Comparison of ENCODE assay signal across 18 cellular contexts in the genomic region with DNA sequence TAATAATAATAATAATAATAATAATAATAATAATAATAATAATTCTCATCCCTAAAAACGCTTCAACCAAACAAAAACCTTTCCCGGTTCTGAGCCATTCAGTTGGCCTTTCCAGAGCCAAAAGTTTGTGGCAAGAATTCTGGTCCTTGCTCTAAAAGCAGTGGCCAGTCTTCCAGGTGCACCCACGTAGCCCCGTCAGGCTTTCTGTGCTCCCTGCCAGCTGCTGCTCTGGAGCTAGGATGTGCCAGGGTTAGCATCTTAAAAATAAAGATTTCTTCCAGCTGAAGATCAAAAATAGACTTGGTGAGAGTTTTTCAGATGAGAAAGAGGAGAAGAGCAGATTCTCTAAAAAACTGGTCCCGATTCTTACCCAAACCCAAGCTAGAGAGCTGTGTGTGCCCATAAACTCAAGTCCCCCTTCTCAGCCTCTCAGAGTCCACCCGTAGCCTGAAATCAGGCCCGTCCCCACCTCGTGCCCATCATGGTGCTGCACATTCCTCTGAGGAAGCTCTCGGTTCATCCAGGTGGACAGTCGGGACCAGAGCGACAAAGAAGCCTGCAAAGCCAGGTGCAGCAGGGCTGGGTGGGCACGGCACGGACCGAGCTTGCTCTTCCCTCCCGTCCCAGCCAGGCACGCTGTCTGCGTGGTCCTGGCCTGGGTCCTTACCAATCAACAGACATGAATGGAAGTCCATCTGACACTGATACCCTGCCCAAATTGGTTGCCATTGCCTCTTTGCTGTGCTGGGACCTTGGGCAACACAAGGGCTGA.
"Had no signal": no experiment of that assay in that cellular context is flagged by ENCODE, and none has a peak within 500 bp of the region (broad histone marks: within the 10 kb centered on the region; RNA-seq: fewer than 3 reads in every experiment).

No MANE protein-coding gene starts in this region.

- H3K36me3 ChIP-seq: esophagus muscularis mucosa, left ventricle myocardium inferior, right lobe of liver, thyroid gland had no signal

- ATAC-seq: activated naive CD8-positive, alpha-beta T cell treated with anti-CD3 and anti-CD28 coated beads, Interleukin-2, amount 50 U/mL, for 24 hours; natural killer cell treated with Interleukin-12 subunit alpha and Interleukin-12 subunit beta and Interleukin-15 and Interleukin-18, amount 100 ng/mL, for 72 hours; right lobe of liver had no signal

- H3K4me3 ChIP-seq: esophagus muscularis mucosa, left ventricle myocardium inferior, right lobe of liver, skin epidermis, thyroid gland had no signal

- H3K27ac Mint-ChIP-seq: activated naive CD4-positive, alpha-beta T cell treated with anti-CD3 and anti-CD28 coated beads for 36 hours; activated naive CD8-positive, alpha-beta T cell treated with anti-CD3 and anti-CD28 coated beads, Interleukin-2, amount 50 U/mL, for 24 hours; natural killer cell treated with Interleukin-12 subunit alpha and Interleukin-12 subunit beta and Interleukin-15 and Interleukin-18, amount 100 ng/mL, for 72 hours had no signal

- H3K27ac ChIP-seq: parathyroid adenoma, right lobe of liver, thyroid gland had no signal

- H3K9me3 Mint-ChIP-seq: activated naive CD4-positive, alpha-beta T cell treated with anti-CD3 and anti-CD28 coated beads for 36 hours; activated naive CD8-positive, alpha-beta T cell treated with anti-CD3 and anti-CD28 coated beads, Interleukin-2, amount 50 U/mL, for 24 hours; brain; natural killer cell treated with Interleukin-12 subunit alpha and Interleukin-12 subunit beta and Interleukin-15 and Interleukin-18, amount 100 ng/mL, for 72 hours had no signal

- DNase-seq: activated CD4-positive, alpha-beta T cell treated with anti-CD3 and anti-CD28 coated beads, Interleukin-2, amount 50 U/mL, for 4 hours; activated CD8-positive, alpha-beta memory T cell treated with anti-CD3 and anti-CD28 coated beads for 24 hours; activated naive CD4-positive, alpha-beta T cell treated with anti-CD3 and anti-CD28 coated beads for 36 hours; activated naive CD8-positive, alpha-beta T cell treated with anti-CD3 and anti-CD28 coated beads, Interleukin-2, amount 50 U/mL, for 24 hours; activated T-cell treated with anti-CD3 and anti-CD28 coated beads, Interleukin-2, amount 50 U/mL, for 48 hours; caudate nucleus; hippocampal formation; left ventricle myocardium inferior; midbrain; right lobe of liver; stimulated activated CD4-positive, alpha-beta T cell treated with anti-CD3 and anti-CD28 coated beads, Interleukin-1b, Interleukin-23, amount 100 ng/mL, for 48 hours; T-helper 9 cell; thyroid gland had no signal

- H3K9me3 ChIP-seq: esophagus muscularis mucosa, left ventricle myocardium inferior, right lobe of liver, thyroid gland had no signal

- H3K27me3 Mint-ChIP-seq: activated naive CD8-positive, alpha-beta T cell treated with anti-CD3 and anti-CD28 coated beads, Interleukin-2, amount 50 U/mL, for 24 hours; natural killer cell treated with Interleukin-12 subunit alpha and Interleukin-12 subunit beta and Interleukin-15 and Interleukin-18, amount 100 ng/mL, for 72 hours had no signal

- H3K36me3 Mint-ChIP-seq: brain; natural killer cell treated with Interleukin-12 subunit alpha and Interleukin-12 subunit beta and Interleukin-15 and Interleukin-18, amount 100 ng/mL, for 72 hours had no signal

- H3K27me3 ChIP-seq: esophagus muscularis mucosa, right lobe of liver, thyroid gland had no signal

- H3K4me3 Mint-ChIP-seq: activated naive CD4-positive, alpha-beta T cell treated with anti-CD3 and anti-CD28 coated beads for 36 hours; activated naive CD8-positive, alpha-beta T cell treated with anti-CD3 and anti-CD28 coated beads, Interleukin-2, amount 50 U/mL, for 24 hours; brain; natural killer cell treated with Interleukin-12 subunit alpha and Interleukin-12 subunit beta and Interleukin-15 and Interleukin-18, amount 100 ng/mL, for 72 hours had no signal
